ENCODE assay signal across 29 cellular contexts in the genomic region with DNA sequence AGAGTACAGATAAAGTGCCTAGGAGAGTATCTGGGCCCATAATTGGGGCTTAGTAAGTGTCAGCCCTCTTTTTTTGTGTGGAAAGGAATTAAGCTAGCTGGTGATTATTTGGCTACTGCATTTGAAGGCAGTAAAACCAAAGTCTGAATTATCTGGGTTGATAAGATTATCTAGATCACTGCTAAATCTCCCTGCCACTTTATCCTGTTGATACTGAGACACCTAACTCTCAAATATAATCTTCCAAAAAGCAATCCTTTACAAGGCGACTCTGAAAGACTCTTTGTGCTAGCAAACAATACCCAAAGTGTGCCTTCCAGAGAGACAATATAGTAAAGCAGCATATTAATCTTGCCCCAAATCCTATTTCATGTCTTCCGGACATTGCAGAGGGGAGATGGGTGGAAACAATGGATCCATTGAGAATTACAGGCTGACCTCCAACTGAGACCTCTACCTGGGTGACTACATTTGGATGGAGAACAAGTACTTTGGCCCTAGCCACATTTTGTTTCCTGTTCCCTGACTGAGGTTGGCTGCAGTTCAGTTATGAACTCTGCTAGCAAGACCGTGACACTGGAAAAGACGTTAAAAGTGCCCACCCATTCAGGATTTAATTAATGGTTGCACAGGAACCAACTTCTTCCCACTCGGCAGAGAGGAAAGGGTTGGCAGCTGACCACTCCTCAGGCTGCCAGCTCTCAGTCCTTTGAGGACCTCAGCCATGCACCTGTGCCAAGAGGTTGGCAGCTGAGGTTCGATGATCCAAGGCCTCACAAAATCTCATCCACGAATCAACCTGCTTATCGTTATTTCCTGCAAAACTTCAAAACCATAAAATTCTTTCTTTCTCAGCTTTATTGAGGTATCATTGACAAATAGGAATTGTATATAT.
DNase-seq lines count a peak whose midpoint lies in the region; ATAC-seq and TF ChIP-seq lines count a peak whose summit lies in the region.
"Had no signal": no experiment of that assay in that cellular context is flagged by ENCODE, and none has a peak within 500 bp of the region (broad histone marks: within the 10 kb centered on the region; RNA-seq: fewer than 3 reads in every experiment).

No MANE protein-coding gene starts in this region.

- no peak for TF ChIP-seq POLR2A in body of pancreas (IDR thresholded peaks at IDR 0.05)

- no peak overlapping the region for H3K4me3 ChIP-seq in Caco-2 (ENCODE audit: low read depth, low read length)
- no peak overlapping the region for H3K4me3 ChIP-seq in body of pancreas
- H3K4me3 ChIP-seq in neural progenitor cell = no peak overlapping the region
- H3K4me3 ChIP-seq: ascending aorta, heart right ventricle, lower lobe of right lung had no signal

- TF ChIP-seq CTCF in Caco-2 (IDR thresholded peaks at IDR 0.05; ENCODE audit: insufficient read depth in 1 of 2, low read depth in 1 of 2, low read length in 1 of 2, severe bottlenecking in 1 of 2, unreplicated experiment in 1 of 2) (no peak), body of pancreas (IDR thresholded peaks at IDR 0.05) (no peak), neural progenitor cell (IDR thresholded peaks at IDR 0.05) (no peak), foreskin keratinocyte (conservative IDR thresholded peaks at IDR 0.05) (no peak)

- H3F3A ChIP-seq in neural progenitor cell (ENCODE audit: low read depth) = peaks cover 18% of the 10 kb centered on the region

- H3K27me3 Mint-ChIP-seq in Caco-2 (ENCODE audit: insufficient read depth, unreplicated experiment) (no peaks in the 10 kb centered on the region), neural progenitor cell (ENCODE audit: insufficient read depth, low read depth) (no peaks in the 10 kb centered on the region)
- H3K27me3 Mint-ChIP-seq: dendritic cell treated with granulocyte-macrophage colony-stimulating factor and Interleukin-4, amounts not matched to agents 40 ng/mL and 50 ng/mL, for 4 days; type B pancreatic cell had no signal

- ATAC-seq in body of pancreas (peak; percentile 68), GM21576 (IDR thresholded peaks at IDR 0.05; ENCODE audit: unreplicated experiment) (no peak), foreskin keratinocyte (no peak)
- ATAC-seq: activated CD4-positive, CD25-positive, alpha-beta regulatory T cell treated with anti-CD3 and anti-CD28 coated beads, Interleukin-2, amount 50 U/mL, for 24 hours; activated CD8-positive, alpha-beta memory T cell treated with anti-CD3 and anti-CD28 coated beads, Interleukin-2, amount 10 ng/mL, durations not matched to agents 7 days and 5 days; activated T-cell treated with anti-CD3 and anti-CD28 coated beads, Interleukin-2, amount 50 U/mL, for 4 hours; heart right ventricle; lower lobe of right lung; natural killer cell; Right ventricle myocardium inferior; T-helper 17 cell had no signal

- no TSS peak for BruUV-seq in Caco-2 (replicated peaks; lab: Mats Ljungman, UMichigan)

- H3K27me3 ChIP-seq in Caco-2 (replicated peaks; ENCODE audit: control insufficient read depth, insufficient read depth, low read length) = no peaks in the 10 kb centered on the region
- H3K27me3 ChIP-seq in body of pancreas = no peaks in the 10 kb centered on the region
- peaks cover 86% of the 10 kb centered on the region for H3K27me3 ChIP-seq in neural progenitor cell
- no peaks in the 10 kb centered on the region for H3K27me3 ChIP-seq in foreskin keratinocyte
- H3K27me3 ChIP-seq: ascending aorta had no signal

- peaks cover 9% of the 10 kb centered on the region for H4K20me1 ChIP-seq in neural progenitor cell (ENCODE audit: low read depth)

- CTCF ChIA-PET in Caco-2 (lab: Charles Lee) = no interaction called here

- peak overlapping the region; percentile 30 for H3K27ac Mint-ChIP-seq in Caco-2 (ENCODE audit: unreplicated experiment)
- no peak overlapping the region for H3K27ac Mint-ChIP-seq in neural progenitor cell
- H3K27ac Mint-ChIP-seq: activated CD8-positive, alpha-beta memory T cell treated with anti-CD3 and anti-CD28 coated beads, Interleukin-2, amount 10 ng/mL, durations not matched to agents 7 days and 5 days; CD4-positive, CD25-positive, alpha-beta regulatory T cell; dendritic cell treated with granulocyte-macrophage colony-stimulating factor and Interleukin-4, amounts not matched to agents 40 ng/mL and 50 ng/mL, for 4 days; endodermal cell; natural killer cell; T-helper 17 cell; type B pancreatic cell had no signal

- H3K9ac ChIP-seq in neural progenitor cell = no peak overlapping the region

- H3K9me3 Mint-ChIP-seq in Caco-2 (ENCODE audit: unreplicated experiment) = peaks cover 10% of the 10 kb centered on the region
- H3K9me3 Mint-ChIP-seq in neural progenitor cell = peaks cover 17% of the 10 kb centered on the region
- H3K9me3 Mint-ChIP-seq: activated T-cell treated with anti-CD3 and anti-CD28 coated beads, Interleukin-2, amount 50 U/mL, for 4 hours; dendritic cell treated with granulocyte-macrophage colony-stimulating factor and Interleukin-4, amounts not matched to agents 40 ng/mL and 50 ng/mL, for 4 days; natural killer cell had no signal

- no peak overlapping the region for H3K4me2 ChIP-seq in neural progenitor cell

- POLR2A ChIA-PET in Caco-2 (lab: Charles Lee) = interaction anchor here (0.6 to 0.7 kb wide), 2 partner anchors 18 to 51 kb away, joined by 5 to 6 read pairs; no protein-coding TSS in a partner anchor

- peaks cover 18% of the 10 kb centered on the region for H3K4me1 ChIP-seq in Caco-2
- H3K4me1 ChIP-seq in body of pancreas = no peaks in the 10 kb centered on the region
- H3K4me1 ChIP-seq in neural progenitor cell = peaks cover 9% of the 10 kb centered on the region
- H3K4me1 ChIP-seq in foreskin keratinocyte = no peaks in the 10 kb centered on the region
- H3K4me1 ChIP-seq: ascending aorta, heart right ventricle, lower lobe of right lung had no signal

- H3K36me3 Mint-ChIP-seq in Caco-2 (ENCODE audit: insufficient read depth, unreplicated experiment) = no peaks in the 10 kb centered on the region
- peaks cover 2% of the 10 kb centered on the region for H3K36me3 Mint-ChIP-seq in neural progenitor cell
- H3K36me3 Mint-ChIP-seq: activated CD8-positive, alpha-beta memory T cell treated with anti-CD3 and anti-CD28 coated beads, Interleukin-2, amount 10 ng/mL, durations not matched to agents 7 days and 5 days; CD4-positive, CD25-positive, alpha-beta regulatory T cell; natural killer cell; type B pancreatic cell had no signal

- H3K9me3 ChIP-seq in Caco-2 (peaks cover 13% of the 10 kb centered on the region), body of pancreas (no peaks in the 10 kb centered on the region), neural progenitor cell (ENCODE audit: low read depth) (no peaks in the 10 kb centered on the region)
- H3K9me3 ChIP-seq: lower lobe of right lung had no signal

- DNase-seq in Caco-2 (peak in 1 of 2 experiments; percentile 18), NCI-H1092 (lab: John Stamatoyannopoulos, UW) (peak; percentile 10), body of pancreas (peak in 1 of 4 donors; percentile 26), neural progenitor cell (ENCODE audit: low spot score) (peak; percentile 39), foreskin keratinocyte (no peak)
- no peak for DNase-seq in activated naive CD4-positive, alpha-beta T cell treated with Interleukin-2 at 50 U/mL for 16 hours
- DNase-seq in stimulated activated CD4-positive, alpha-beta T cell treated with anti-CD3 and anti-CD28 coated beads, Interleukin-12 subunit alpha, Interleukin-12 subunit beta, amount 100 ng/mL, for 4 hours = no peak
- DNase-seq: activated CD4-positive, alpha-beta T cell treated with anti-CD3 and anti-CD28 coated beads, Interleukin-2, amount 50 U/mL, for 4 hours; activated CD8-positive, alpha-beta memory T cell treated with anti-CD3 and anti-CD28 coated beads, Interleukin-2, amount 10 ng/mL, durations not matched to agents 7 days and 5 days; activated gamma-delta T cell treated with Interleukin-2 at 50 U/mL for 16 hours; activated T-cell treated with anti-CD3 and anti-CD28 coated beads, Interleukin-2, amount 50 U/mL, for 4 hours; CD4-positive, CD25-positive, alpha-beta regulatory T cell; endodermal cell; foreskin fibroblast; heart right ventricle; lower lobe of right lung; natural killer cell; NCI-H146; NCI-H446; occipital lobe; OCI-M1; stimulated activated CD4-positive, alpha-beta T cell treated with anti-CD3 and anti-CD28 coated beads, Interleukin-4, amount 100 ng/mL, for 24 hours; T-helper 17 cell had no signal

- intact Hi-C loops in Caco-2 (cut with micrococcal nuclease; ENCODE audit: unreplicated experiment) (loop anchor here (1.0 to 2.0 kb wide), 2 partner anchors 18 to 33 kb away; no protein-coding TSS in a partner anchor), body of pancreas (cut with DNase I) (no loop called here)

- peak overlapping the region in 2 of 4 donors; percentile 32 to 68 for H3K27ac ChIP-seq in body of pancreas
- H3K27ac ChIP-seq in neural progenitor cell = no peak overlapping the region
- H3K27ac ChIP-seq in foreskin keratinocyte = no peak overlapping the region
- H3K27ac ChIP-seq: ascending aorta, heart right ventricle, lower lobe of right lung had no signal

- H3K4me1 Mint-ChIP-seq in Caco-2 (ENCODE audit: low read depth, unreplicated experiment) = peaks cover 18% of the 10 kb centered on the region
- peaks cover 6% of the 10 kb centered on the region for H3K4me1 Mint-ChIP-seq in neural progenitor cell
- H3K4me1 Mint-ChIP-seq: activated CD8-positive, alpha-beta memory T cell treated with anti-CD3 and anti-CD28 coated beads, Interleukin-2, amount 10 ng/mL, durations not matched to agents 7 days and 5 days; CD4-positive, CD25-positive, alpha-beta regulatory T cell; natural killer cell; T-helper 17 cell had no signal

- H3K4me3 Mint-ChIP-seq in Caco-2 (ENCODE audit: unreplicated experiment) = no peak overlapping the region
- H3K4me3 Mint-ChIP-seq in neural progenitor cell = no peak overlapping the region
- H3K4me3 Mint-ChIP-seq: activated CD8-positive, alpha-beta memory T cell treated with anti-CD3 and anti-CD28 coated beads, Interleukin-2, amount 10 ng/mL, durations not matched to agents 7 days and 5 days; activated T-cell treated with anti-CD3 and anti-CD28 coated beads, Interleukin-2, amount 50 U/mL, for 4 hours; CD4-positive, CD25-positive, alpha-beta regulatory T cell; dendritic cell treated with granulocyte-macrophage colony-stimulating factor and Interleukin-4, amounts not matched to agents 40 ng/mL and 50 ng/mL, for 4 days; endodermal cell; natural killer cell; T-helper 17 cell; type B pancreatic cell had no signal

- 31 to 39% methylated on average over 8 of the region's 8 CpGs for WGBS in body of pancreas, 2 donors

- H3K36me3 ChIP-seq in Caco-2 (ENCODE audit: control insufficient read depth, insufficient read depth, low read length) (no peaks in the 10 kb centered on the region), body of pancreas (replicated peaks in 1 of 2; ENCODE audit: insufficient read depth in 1 of 2, low read depth in 2 of 2) (no peaks in the 10 kb centered on the region), neural progenitor cell (no peaks in the 10 kb centered on the region)
- H3K36me3 ChIP-seq: ascending aorta, heart right ventricle, lower lobe of right lung had no signal

- H2AFZ ChIP-seq in neural progenitor cell (replicated peaks) = no peak overlapping the region

- H3K79me2 ChIP-seq in neural progenitor cell (ENCODE audit: low read depth) = no peaks in the 10 kb centered on the region

Comparison
In these comparisons a context has a peak if more than half of its experiments do, and no peak if none do; other contexts are left out.
1. DNase-seq: peak in NCI-H1092 (single experiment) and neural progenitor cell (single experiment); none in activated naive CD4-positive, alpha-beta T cell treated with Interleukin-2 at 50 U/mL for 16 hours (single experiment), stimulated activated CD4-positive, alpha-beta T cell treated with anti-CD3 and anti-CD28 coated beads, Interleukin-12 subunit alpha, Interleukin-12 subunit beta, amount 100 ng/mL, for 4 hours (single experiment) and foreskin keratinocyte (0 of 2).